Comparison of ENCODE assay signal across 22 cellular contexts in the genomic region with DNA sequence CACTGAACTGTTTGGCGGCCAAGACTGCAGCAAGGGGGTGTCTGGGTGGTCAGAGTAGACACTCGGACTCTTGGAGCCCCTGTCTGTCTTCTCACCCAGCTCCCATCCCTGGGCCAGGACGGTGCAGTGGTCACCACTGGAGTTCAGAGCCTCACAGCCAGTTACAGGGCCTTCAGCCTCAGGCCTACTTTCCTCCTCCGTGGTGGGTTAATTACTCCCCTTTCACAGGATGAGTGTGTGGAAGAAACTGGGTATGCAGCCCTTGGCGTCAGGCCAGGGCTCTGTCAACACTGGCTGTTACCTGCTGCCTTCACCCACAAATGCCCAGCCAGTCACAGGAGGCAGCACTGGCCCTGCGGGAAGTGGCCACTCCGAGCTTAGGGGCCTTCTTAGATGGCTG. TPM values are rescaled to one million over a fixed set of nuclear protein-coding genes. Genes with fewer than 3 reads are reported as not detected.
DNase-seq lines count a peak whose midpoint lies in the region; ATAC-seq and TF ChIP-seq lines count a peak whose summit lies in the region.
"Had no signal": no experiment of that assay in that cellular context is flagged by ENCODE, and none has a peak within 500 bp of the region (broad histone marks: within the 10 kb centered on the region; RNA-seq: fewer than 3 reads in every experiment).

No MANE protein-coding gene starts in this region.

- no peak overlapping the region for H2AK5ac ChIP-seq in mesendoderm (ENCODE audit: low read length)

- no peak overlapping the region for H3K4me2 ChIP-seq in mesendoderm (ENCODE audit: low read length)
- H3K4me2 ChIP-seq: KMS-11 had no signal

- H3K9ac ChIP-seq in mesendoderm (ENCODE audit: low read length): no peak overlapping the region
- H3K9ac ChIP-seq: KMS-11 had no signal

- H3K56ac ChIP-seq in mesendoderm (ENCODE audit: low read length): peak overlapping the region; percentile 42

- no peak overlapping the region for H3K18ac ChIP-seq in mesendoderm (ENCODE audit: low read length)

- H3K27me3 Mint-ChIP-seq in activated CD4-positive, alpha-beta T cell treated with anti-CD3 and anti-CD28 coated beads for 36 hours: peaks cover 4% of the 10 kb centered on the region
- peaks cover 3% of the 10 kb centered on the region for H3K27me3 Mint-ChIP-seq in Caco-2 (ENCODE audit: insufficient read depth, unreplicated experiment)

- no peaks in the 10 kb centered on the region for H3K9me3 Mint-ChIP-seq in activated CD4-positive, alpha-beta T cell treated with anti-CD3 and anti-CD28 coated beads for 36 hours (ENCODE audit: low read depth)
- no peaks in the 10 kb centered on the region for H3K9me3 Mint-ChIP-seq in Caco-2 (ENCODE audit: unreplicated experiment)
- H3K9me3 Mint-ChIP-seq: activated naive CD8-positive, alpha-beta T cell treated with anti-CD3 and anti-CD28 coated beads, Interleukin-2, amount 50 U/mL, for 24 hours; activated T-helper 2 cell treated with anti-CD3 and anti-CD28 coated beads, Interferon-gamma antibody, Interleukin-2, Interleukin-4, amounts not matched to agents 10 μg/mL and 5 μg/mL and 100 μg/mL, durations not matched to agents 14 hours and 24 hours and 36 hours; GM23338; stimulated activated effector memory CD8-positive, alpha-beta T cell treated with anti-CD3 and anti-CD28 coated beads, Interleukin-12 subunit alpha, Interleukin-12 subunit beta, amount 100 ng/mL, for 72 hours; T-helper 2 cell treated with Interferon-gamma antibody and Interleukin-4, amounts not matched to agents 5 μg/mL and 100 μg/mL, for 36 hours; WTC11 had no signal

- intact Hi-C loops in activated CD4-positive, alpha-beta T cell treated with anti-CD3 and anti-CD28 coated beads for 36 hours (cut with DNase I, micrococcal nuclease): loop anchor here in 1 of 2 experiments (2.0 to 10.0 kb wide), 8 partner anchors 303 to 1095 kb away; a partner anchor contains a TSS
- intact Hi-C loops in Caco-2 (cut with micrococcal nuclease; ENCODE audit: unreplicated experiment): no loop called here

- ATAC-seq in activated CD4-positive, alpha-beta T cell treated with anti-CD3 and anti-CD28 coated beads for 36 hours: no peak
- ATAC-seq: activated naive CD8-positive, alpha-beta T cell treated with anti-CD3 and anti-CD28 coated beads, Interleukin-2, amount 50 U/mL, for 24 hours; GM23338; PC-3; right cardiac atrium; stimulated activated effector memory CD8-positive, alpha-beta T cell treated with anti-CD3 and anti-CD28 coated beads, Interleukin-12 subunit alpha, Interleukin-12 subunit beta, amount 100 ng/mL, for 72 hours; WTC11 had no signal

- no peak overlapping the region for H2BK120ac ChIP-seq in mesendoderm (ENCODE audit: low read depth, low read length)

- H3K9me3 ChIP-seq in Caco-2: no peaks in the 10 kb centered on the region

- POLR2A ChIA-PET in activated CD4-positive, alpha-beta T cell treated with anti-CD3 and anti-CD28 coated beads for 36 hours (lab: Charles Lee): no interaction called here
- POLR2A ChIA-PET in Caco-2 (lab: Charles Lee): no interaction called here

- H3K23ac ChIP-seq in mesendoderm (ENCODE audit: low read length): no peak overlapping the region

- H3K36me3 ChIP-seq in Caco-2 (ENCODE audit: control insufficient read depth, insufficient read depth, low read length) (peaks cover 4% of the 10 kb centered on the region), mesendoderm (ENCODE audit: control insufficient read depth, insufficient read depth, low read length) (peaks cover 3% of the 10 kb centered on the region)

- no peak overlapping the region for H2BK5ac ChIP-seq in mesendoderm (ENCODE audit: low read length)

- no peak overlapping the region for H3K4me3 Mint-ChIP-seq in activated CD4-positive, alpha-beta T cell treated with anti-CD3 and anti-CD28 coated beads for 36 hours
- H3K4me3 Mint-ChIP-seq in Caco-2 (ENCODE audit: unreplicated experiment): peak overlapping the region; percentile 92

- BruUV-seq in Caco-2 (replicated peaks; lab: Mats Ljungman, UMichigan): no TSS peak

- peaks cover 6% of the 10 kb centered on the region for H3K79me1 ChIP-seq in mesendoderm (ENCODE audit: low read length)

- H3K4me1 ChIP-seq in Caco-2 (peaks cover 36% of the 10 kb centered on the region), mesendoderm (ENCODE audit: control insufficient read depth, low read depth, low read length) (peaks cover 5% of the 10 kb centered on the region)

- H3K36me3 Mint-ChIP-seq in activated CD4-positive, alpha-beta T cell treated with anti-CD3 and anti-CD28 coated beads for 36 hours (ENCODE audit: low read depth): peaks cover 24% of the 10 kb centered on the region
- H3K36me3 Mint-ChIP-seq in Caco-2 (ENCODE audit: insufficient read depth, unreplicated experiment): peaks cover 30% of the 10 kb centered on the region

- CTCF ChIA-PET in activated CD4-positive, alpha-beta T cell treated with anti-CD3 and anti-CD28 coated beads for 36 hours (lab: Charles Lee): interaction anchor here (0.7 kb wide), 1 partner anchor 395 kb away, joined by 3 read pairs; no protein-coding TSS in a partner anchor
- CTCF ChIA-PET in Caco-2 (lab: Charles Lee): interaction anchor here (2.3 kb wide), 1 partner anchor 17 kb away, joined by 7 read pairs; no protein-coding TSS in a partner anchor

- H3K4me3 ChIP-seq in Caco-2 (ENCODE audit: low read depth, low read length): no peak overlapping the region
- no peak overlapping the region for H3K4me3 ChIP-seq in mesendoderm (ENCODE audit: low read length)
- H3K4me3 ChIP-seq: lung had no signal

- peak; percentile 36 for DNase-seq in activated CD4-positive, alpha-beta T cell treated with anti-CD3 and anti-CD28 coated beads for 36 hours
- DNase-seq in activated CD4-positive, alpha-beta T cell treated with anti-CD3 and anti-CD28 coated beads, Interleukin-2, amount 50 U/mL, for 4 hours: no peak
- no peak for DNase-seq in Caco-2
- DNase-seq in NCI-H2227 treated with DMSO at 0.1 percent for 48 hours (lab: John Stamatoyannopoulos, UW): peak; percentile 45
- no peak for DNase-seq in mesendoderm
- DNase-seq in NCI-H187 (lab: John Stamatoyannopoulos, UW): no peak
- DNase-seq in NCI-H2107 (lab: John Stamatoyannopoulos, UW): no peak
- DNase-seq in C1 segment of cervical spinal cord (lab: John Stamatoyannopoulos, UW): no peak
- DNase-seq: activated naive CD8-positive, alpha-beta T cell treated with anti-CD3 and anti-CD28 coated beads, Interleukin-2, amount 50 U/mL, for 24 hours; cortex of kidney; NCI-H524 treated with DMSO at 0.1 percent for 48 hours; occipital lobe; PC-3 had no signal

- H3K4me1 Mint-ChIP-seq in activated CD4-positive, alpha-beta T cell treated with anti-CD3 and anti-CD28 coated beads for 36 hours: peaks cover 31% of the 10 kb centered on the region
- peaks cover 36% of the 10 kb centered on the region for H3K4me1 Mint-ChIP-seq in Caco-2 (ENCODE audit: low read depth, unreplicated experiment)

- no peak overlapping the region for H4K8ac ChIP-seq in mesendoderm (ENCODE audit: low read depth, low read length)

- H2BK15ac ChIP-seq in mesendoderm (replicated peaks; ENCODE audit: low read depth): no peak overlapping the region

- H3K27ac ChIP-seq in mesendoderm (ENCODE audit: low read depth, low read length): no peak overlapping the region
- H3K27ac ChIP-seq: KMS-11 had no signal

- WGBS in mesendoderm (ENCODE audit: extremely low coverage, insufficient coverage, low lambda C conversion rate): no CpG with 5 or more reads among the region's 7 CpGs

- no peak overlapping the region for H3K4ac ChIP-seq in mesendoderm (ENCODE audit: low read depth, low read length)

- H3K27me3 ChIP-seq in Caco-2 (replicated peaks; ENCODE audit: control insufficient read depth, insufficient read depth, low read length) (no peaks in the 10 kb centered on the region), mesendoderm (ENCODE audit: insufficient read depth, low read length, poor library complexity) (no peaks in the 10 kb centered on the region)

- no peak for TF ChIP-seq CTCF in Caco-2 (IDR thresholded peaks at IDR 0.05; ENCODE audit: insufficient read depth in 1 of 2, low read depth in 1 of 2, low read length in 1 of 2, severe bottlenecking in 1 of 2, unreplicated experiment in 1 of 2)

- H4K5ac ChIP-seq in mesendoderm (ENCODE audit: low read length): no peak overlapping the region

- no peak overlapping the region for H3K27ac Mint-ChIP-seq in activated CD4-positive, alpha-beta T cell treated with anti-CD3 and anti-CD28 coated beads for 36 hours
- no peak overlapping the region for H3K27ac Mint-ChIP-seq in Caco-2 (ENCODE audit: unreplicated experiment)
- H3K27ac Mint-ChIP-seq: activated naive CD8-positive, alpha-beta T cell treated with anti-CD3 and anti-CD28 coated beads, Interleukin-2, amount 50 U/mL, for 24 hours; activated T-helper 2 cell treated with anti-CD3 and anti-CD28 coated beads, Interferon-gamma antibody, Interleukin-2, Interleukin-4, amounts not matched to agents 10 μg/mL and 5 μg/mL and 100 μg/mL, durations not matched to agents 14 hours and 24 hours and 36 hours; GM23338; stimulated activated effector memory CD8-positive, alpha-beta T cell treated with anti-CD3 and anti-CD28 coated beads, Interleukin-12 subunit alpha, Interleukin-12 subunit beta, amount 100 ng/mL, for 72 hours; T-helper 2 cell treated with Interferon-gamma antibody and Interleukin-4, amounts not matched to agents 5 μg/mL and 100 μg/mL, for 36 hours; WTC11 had no signal

- peaks cover 26% of the 10 kb centered on the region for H3K79me2 ChIP-seq in mesendoderm (ENCODE audit: control insufficient read depth, insufficient read depth, low read length)

RNA-seq across cellular contexts. Expression of a gene that starts 1.8 kb away (rescaled TPM):
- 10 to 100 TPM; 32.2 to 32.6 TPM for total RNA-seq in activated CD4-positive, alpha-beta T cell treated with anti-CD3 and anti-CD28 coated beads for 36 hours
- 184 and 196 TPM in 2 replicates for total RNA-seq in Caco-2 (2022)
- 54.2 TPM for polyA plus RNA-seq in mesendoderm (2013, experiment 1 of 2)
- polyA plus RNA-seq in mesendoderm (2013, experiment 2 of 2): 53.8 TPM

RNA-seq across cellular contexts. Expression of a gene that starts 18.0 kb away (rescaled TPM):
- under 1 TPM in 1 of 2 experiments, not detected in 1; 0.14 TPM for total RNA-seq in activated CD4-positive, alpha-beta T cell treated with anti-CD3 and anti-CD28 coated beads for 36 hours
- total RNA-seq in Caco-2 (2022): 0.42 and 0.54 TPM in 2 replicates
- not detected for polyA plus RNA-seq in mesendoderm (2013, experiment 1 of 2)
- not detected for polyA plus RNA-seq in mesendoderm (2013, experiment 2 of 2)
- total RNA-seq: activated T-helper 2 cell treated with anti-CD3 and anti-CD28 coated beads, Interferon-gamma antibody, Interleukin-2, Interleukin-4, amounts not matched to agents 10 μg/mL and 5 μg/mL and 100 μg/mL, durations not matched to agents 14 hours and 24 hours and 36 hours; occipital lobe; PC-3; right cardiac atrium; temporal lobe had no signal
- polyA plus RNA-seq: right cardiac atrium had no signal

RNA-seq across cellular contexts. Expression of a gene that starts 36.6 kb away (rescaled TPM):
- total RNA-seq in activated CD4-positive, alpha-beta T cell treated with anti-CD3 and anti-CD28 coated beads for 36 hours: not detected
- total RNA-seq in Caco-2 (2022): 2.1 and 2.7 TPM in 2 replicates
- polyA plus RNA-seq in mesendoderm (2013, experiment 1 of 2): 0.41 TPM
- 0.59 TPM for polyA plus RNA-seq in mesendoderm (2013, experiment 2 of 2)
- total RNA-seq: activated T-helper 2 cell treated with anti-CD3 and anti-CD28 coated beads, Interferon-gamma antibody, Interleukin-2, Interleukin-4, amounts not matched to agents 10 μg/mL and 5 μg/mL and 100 μg/mL, durations not matched to agents 14 hours and 24 hours and 36 hours; PC-3; right cardiac atrium had no signal
- polyA plus RNA-seq: right cardiac atrium had no signal

RNA-seq across cellular contexts. Expression of a gene that starts 54.9 kb away (rescaled TPM):
- total RNA-seq in activated CD4-positive, alpha-beta T cell treated with anti-CD3 and anti-CD28 coated beads for 36 hours: 10 to 100 TPM; 73.4 to 77.6 TPM
- 275 and 286 TPM in 2 replicates for total RNA-seq in Caco-2 (2022)
- polyA plus RNA-seq in mesendoderm (2013, experiment 1 of 2): 36.8 TPM
- 36.1 TPM for polyA plus RNA-seq in mesendoderm (2013, experiment 2 of 2)

Comparison
In these comparisons a context has a peak if more than half of its experiments do, and no peak if none do; other contexts are left out.
1. DNase-seq: peak in activated CD4-positive, alpha-beta T cell treated with anti-CD3 and anti-CD28 coated beads for 36 hours (single experiment) and NCI-H2227 treated with DMSO at 0.1 percent for 48 hours (single experiment); none in activated CD4-positive, alpha-beta T cell treated with anti-CD3 and anti-CD28 coated beads, Interleukin-2, amount 50 U/mL, for 4 hours (0 of 2), Caco-2 (0 of 2), mesendoderm (single experiment), NCI-H187 (0 of 2), NCI-H2107 (single experiment) and C1 segment of cervical spinal cord (0 of 14).